In the genomic region with DNA sequence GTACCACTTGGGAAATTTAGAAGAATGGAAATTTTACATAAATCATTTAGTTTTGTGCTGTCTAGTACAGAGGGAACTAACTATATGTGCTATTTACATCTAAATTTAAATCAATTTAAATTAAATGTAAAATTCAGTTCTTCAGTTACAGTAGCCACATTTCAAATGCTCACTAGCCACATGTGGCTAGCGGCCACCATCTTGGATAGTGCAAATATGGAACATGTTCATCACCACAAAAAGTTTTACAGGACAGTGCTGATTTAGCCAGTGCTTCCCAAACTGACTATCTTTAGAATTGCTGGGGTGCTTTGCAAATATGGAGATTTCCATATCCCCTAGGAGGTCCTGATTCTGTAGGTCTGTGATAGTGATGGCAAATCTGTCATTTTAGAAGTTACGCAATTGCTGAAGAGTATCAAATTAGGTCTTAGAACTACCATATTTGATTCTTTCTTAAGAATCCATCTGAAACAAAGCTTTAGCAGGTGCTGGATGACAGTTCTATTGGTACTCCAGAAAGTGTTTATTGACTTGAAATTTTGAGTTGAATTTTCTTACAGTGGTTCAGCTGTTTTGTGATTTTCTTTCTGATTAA, we compare ENCODE assay signal across 25 cellular contexts. TPM values are rescaled to one million over a fixed set of nuclear protein-coding genes. Genes with fewer than 3 reads are reported as not detected.
DNase-seq lines count a peak whose midpoint lies in the region; ATAC-seq, FAIRE-seq and TF ChIP-seq lines count a peak whose summit lies in the region.
"Had no signal": no experiment of that assay in that cellular context is flagged by ENCODE, and none has a peak within 500 bp of the region (broad histone marks: within the 10 kb centered on the region; RNA-seq: fewer than 3 reads in every experiment).

No MANE protein-coding gene starts in this region.

- H3K9me3 ChIP-seq in HepG2 (ENCODE audit: low read length) (0 out of 2 replicates have a peak, but pooled peaks cover 5% of the 10 kb centered on the region), right lobe of liver (no peaks in the 10 kb centered on the region), IMR-90 (ENCODE audit: control insufficient read depth, insufficient read depth, low read length) (peaks cover 2% of the 10 kb centered on the region), H1 (ENCODE audit: insufficient read depth in 2 of 2, low read depth in 1 of 2, low read length in 1 of 2) (no peaks in the 10 kb centered on the region)
- H3K9me3 ChIP-seq: BE2C had no signal

- H2BK20ac ChIP-seq in IMR-90 (ENCODE audit: low read depth, low read length) (no peak overlapping the region), H1 (ENCODE audit: low read length) (no peak overlapping the region)

- H3K79me1 ChIP-seq in IMR-90 (ENCODE audit: low read depth in 1 of 2, low read length in 2 of 2) (peaks cover 32 to 43% of the 10 kb centered on the region in 2 experiments), H1 (ENCODE audit: low read depth, low read length) (no peaks in the 10 kb centered on the region)

- H2AK9ac ChIP-seq in IMR-90 (replicated peaks; ENCODE audit: low read depth, low read length, poor library complexity): no peak overlapping the region

- TF ChIP-seq POLR2A in HepG2 (IDR thresholded peaks at IDR 0.05; ENCODE audit: insufficient read depth in 1 of 2, low read depth in 2 of 2, low read length in 2 of 2): no peak
- TF ChIP-seq POLR2A in right lobe of liver (IDR thresholded peaks at IDR 0.05): no peak
- TF ChIP-seq POLR2A in IMR-90 (IDR thresholded peaks at IDR 0.05; ENCODE audit: low read depth, low read length): no peak
- TF ChIP-seq POLR2A in H1 (IDR thresholded peaks at IDR 0.05; ENCODE audit: control extremely low read depth in 1 of 2, low read depth in 2 of 2, low read length in 2 of 2): no peak

- no peaks in the 10 kb centered on the region for H3K9me1 ChIP-seq in IMR-90 (ENCODE audit: insufficient read depth, low read length)

- dilution Hi-C loops in IMR-90 (cut with HindIII; ENCODE audit: low sequenced_read_pairs, unreplicated experiment): no loop called here

- no peak overlapping the region for H4K5ac ChIP-seq in IMR-90 (ENCODE audit: low read depth, low read length)
- H4K5ac ChIP-seq in H1 (ENCODE audit: insufficient read length, low read depth, low read length): no peak overlapping the region

- H2BK5ac ChIP-seq in IMR-90 (ENCODE audit: low read depth, low read length, poor library complexity, severe bottlenecking): no peak overlapping the region
- no peak overlapping the region for H2BK5ac ChIP-seq in H1 (ENCODE audit: low read depth, low read length)

- TF ChIP-seq CTCF in HepG2 (CRISPR knock-in tag; IDR thresholded peaks at IDR 0.05) (no peak), right lobe of liver (IDR thresholded peaks at IDR 0.05) (no peak), IMR-90 (conservative IDR thresholded peaks at IDR 0.05; ENCODE audit: low read depth, low read length) (no peak), H1 (IDR thresholded peaks at IDR 0.05; ENCODE audit: control extremely low read depth in 1 of 3, insufficient read depth in 1 of 3, low read depth in 1 of 3, low read length in 3 of 3) (no peak)

- peaks cover 83% of the 10 kb centered on the region for H4K20me1 ChIP-seq in HepG2 (ENCODE audit: insufficient read depth, low read length)
- H4K20me1 ChIP-seq in IMR-90 (ENCODE audit: insufficient read depth, low read length): no peaks in the 10 kb centered on the region; the same call in 1 of the 2 replicates
- peaks cover 0 to 3% of the 10 kb centered on the region in 2 experiments for H4K20me1 ChIP-seq in H1 (replicated peaks in 1 of 2; ENCODE audit: control insufficient read depth in 1 of 2, insufficient read depth in 2 of 2, low read length in 2 of 2)
- H4K20me1 ChIP-seq: BLaER1 had no signal

- 98% methylated on average over 2 of the region's 2 CpGs for WGBS in HepG2 (ENCODE audit: low lambda C conversion rate)
- 94% methylated on average over 2 of the region's 2 CpGs for WGBS in right lobe of liver (ENCODE audit: insufficient coverage, low coverage, low lambda C conversion rate, missing lambda C conversion rate)
- WGBS in IMR-90 (ENCODE audit: extremely low coverage in 2 of 2, insufficient read length in 1 of 2), 2 experiments: no CpG with 5 or more reads among the region's 2 CpGs
- 91% methylated on average over 2 of the region's 2 CpGs; no CpG with 5 or more reads in 1 of the 2 experiments for WGBS in H1 (ENCODE audit: extremely low coverage in 1 of 2, insufficient coverage in 1 of 2, insufficient read length in 1 of 2, insufficient replicate concordance in 2 of 2, low coverage in 1 of 2, low lambda C conversion rate in 2 of 2, missing lambda C conversion rate in 1 of 2), 2 experiments

- no peak overlapping the region for H3K56ac ChIP-seq in IMR-90 (ENCODE audit: extremely low read depth, insufficient read depth, low read length)
- H3K56ac ChIP-seq in H1 (replicated peaks; ENCODE audit: insufficient read length, low read depth, low read length): no peak overlapping the region

- no peak overlapping the region for H3K4ac ChIP-seq in IMR-90 (ENCODE audit: low read depth, low read length)
- H3K4ac ChIP-seq in H1 (replicated peaks; ENCODE audit: insufficient read length, low read depth, low read length): no peak overlapping the region

- H3K27me3 ChIP-seq in HepG2 (ENCODE audit: control insufficient read depth in 1 of 2, insufficient read depth in 2 of 2, low read length in 2 of 2): no peaks in the 10 kb centered on the region
- H3K27me3 ChIP-seq in right lobe of liver: no peaks in the 10 kb centered on the region
- H3K27me3 ChIP-seq in IMR-90 (ENCODE audit: control insufficient read depth, insufficient read depth, low read length): no peaks in the 10 kb centered on the region
- H3K27me3 ChIP-seq in H1 (replicated peaks in 1 of 4; ENCODE audit: control insufficient read depth in 3 of 4, extremely low read depth in 1 of 4, insufficient read depth in 3 of 4, low read length in 3 of 4): no peaks in the 10 kb centered on the region
- H3K27me3 ChIP-seq: BE2C, BLaER1 had no signal

- CTCF ChIA-PET in HepG2 (lab: Yijun Ruan, JAX; ENCODE audit: low intra/inter-chr PET ratio, low total read pairs): no interaction called here
- CTCF ChIA-PET in IMR-90 (lab: Yijun Ruan, JAX): no interaction called here
- CTCF ChIA-PET in H1 (lab: Charles Lee; ENCODE audit: partially characterized antibody): no interaction called here

- no peak overlapping the region for H3K4me3 ChIP-seq in HepG2 (replicated peaks in 1 of 3; ENCODE audit: insufficient read depth in 1 of 3, low read depth in 2 of 3, low read length in 3 of 3)
- H3K4me3 ChIP-seq in right lobe of liver: no peak overlapping the region
- no peak overlapping the region for H3K4me3 ChIP-seq in IMR-90 (ENCODE audit: insufficient read depth, low read depth, low read length)
- no peak overlapping the region for H3K4me3 ChIP-seq in H1 (ENCODE audit: extremely low read depth in 1 of 4, insufficient read depth in 2 of 4, low read depth in 3 of 4, low read length in 4 of 4)
- H3K4me3 ChIP-seq: BLaER1, GM12878 had no signal

- H2BK12ac ChIP-seq in H1 (ENCODE audit: low read depth, low read length): no peak overlapping the region

- intact Hi-C loops in HepG2 (cut with micrococcal nuclease; ENCODE audit: unreplicated experiment) (no loop called here), right lobe of liver (cut with DNase I) (no loop called here), IMR-90 (cut with micrococcal nuclease) (no loop called here)

- ATAC-seq in HepG2 (no peak), right lobe of liver (no peak), IMR-90 (ENCODE audit: low read depth) (no peak)
- ATAC-seq: GM12878 had no signal

- FAIRE-seq in HepG2 (lab: Jason Lieb, UNC) (no peak), H1 (lab: Jason Lieb, UNC) (no peak)
- FAIRE-seq: GM12878, GM12892, GM18507 had no signal

- in situ Hi-C loops in HepG2 (cut with HindIII; ENCODE audit: extremely low pct_ligation_motif_present, low pct_unique_long_range_greater_than_20kb): no loop called here
- in situ Hi-C loops in IMR-90 (cut with MboI; ENCODE audit: low sequenced_read_pairs): no loop called here

- BruUV-seq in HepG2 (replicated peaks; lab: Mats Ljungman, UMichigan): no TSS peak
- no TSS peak for BruUV-seq in IMR-90 (replicated peaks; lab: Mats Ljungman, UMichigan)

- no peak overlapping the region for H3K23ac ChIP-seq in IMR-90 (ENCODE audit: low read depth, low read length)
- H3K23ac ChIP-seq in H1 (ENCODE audit: insufficient read length): no peak overlapping the region

- H3K36me3 ChIP-seq in HepG2 (replicated peaks in 1 of 2; ENCODE audit: control insufficient read depth in 1 of 2, insufficient read depth in 2 of 2, low read length in 2 of 2): peaks cover 12 to 58% of the 10 kb centered on the region in 2 experiments
- H3K36me3 ChIP-seq in right lobe of liver: peaks cover 0 to 7% (median 0%) of the 10 kb centered on the region in 4 donors
- H3K36me3 ChIP-seq in IMR-90 (ENCODE audit: control insufficient read depth, insufficient read depth, low read length): peaks cover 5% of the 10 kb centered on the region
- H3K36me3 ChIP-seq in H1 (ENCODE audit: control insufficient read depth in 2 of 4, insufficient read depth in 4 of 4, low read length in 3 of 4): no peaks in the 10 kb centered on the region
- H3K36me3 ChIP-seq: BE2C had no signal

- H2AK5ac ChIP-seq in IMR-90 (ENCODE audit: low read depth, low read length): no peak overlapping the region
- H2AK5ac ChIP-seq in H1 (ENCODE audit: low read depth, low read length): no peak overlapping the region

- H3K9ac ChIP-seq in HepG2 (ENCODE audit: insufficient read depth, low read depth, low read length): no peak overlapping the region
- no peak overlapping the region for H3K9ac ChIP-seq in IMR-90 (ENCODE audit: low read depth, low read length)
- no peak overlapping the region for H3K9ac ChIP-seq in H1 (replicated peaks in 1 of 4; ENCODE audit: extremely low read depth in 1 of 4, low read depth in 3 of 4, low read length in 3 of 4)
- H3K9ac ChIP-seq: BLaER1 had no signal

- H3K23me2 ChIP-seq in H1 (ENCODE audit: low read depth, low read length): no peaks in the 10 kb centered on the region

- no peak overlapping the region for H3K18ac ChIP-seq in IMR-90 (ENCODE audit: low read depth, low read length)
- no peak overlapping the region for H3K18ac ChIP-seq in H1 (ENCODE audit: extremely low read depth, low read length)

- DNase-seq in HepG2 (ENCODE audit: low spot score) (no peak), right lobe of liver (no peak), IMR-90 (no peak), H1 (ENCODE audit: low read depth in 1 of 2, low spot score in 2 of 2) (no peak), islet precursor cell (no peak), NOMO-1 treated with dmso at 0.1 percent for 144 hours (lab: John Stamatoyannopoulos, UW; ENCODE audit: unreplicated experiment) (no peak)
- DNase-seq: ACHN; BE2C; C1 segment of cervical spinal cord; CD4-positive, alpha-beta memory T cell; CD4-positive, CD25-positive, alpha-beta regulatory T cell; CD8-positive, alpha-beta memory T cell; COR-L47; DMS 273 treated with DMSO at 0.1 percent for 48 hours; DMS153; DMS53; DMS79; DND-41; EL; GDM1 had no signal

- H2BK15ac ChIP-seq in IMR-90 (ENCODE audit: low read depth, low read length): no peak overlapping the region
- H2BK15ac ChIP-seq in H1 (ENCODE audit: low read length): no peak overlapping the region

- H3K4me1 ChIP-seq in HepG2 (ENCODE audit: insufficient read depth, low read length) (peaks cover 87% of the 10 kb centered on the region), right lobe of liver (peaks cover 0 to 19% (median 0%) of the 10 kb centered on the region in 4 donors), IMR-90 (ENCODE audit: control insufficient read depth, insufficient read depth, low read length) (no peaks in the 10 kb centered on the region), H1 (replicated peaks in 1 of 4; ENCODE audit: control insufficient read depth in 3 of 4, insufficient read depth in 4 of 4, low read length in 3 of 4) (no peaks in the 10 kb centered on the region)
- H3K4me1 ChIP-seq: BE2C, BLaER1 had no signal

- no peak overlapping the region for H4K8ac ChIP-seq in IMR-90 (ENCODE audit: low read depth in 2 of 2, low read length in 2 of 2)
- H4K8ac ChIP-seq in H1 (ENCODE audit: extremely low read depth, insufficient read depth, low read length): no peak overlapping the region

- H3K79me2 ChIP-seq in HepG2 (ENCODE audit: insufficient read depth, low read length) (peaks cover 100% of the 10 kb centered on the region), H1 (ENCODE audit: control insufficient read depth in 1 of 2, insufficient read depth in 2 of 2, low read length in 2 of 2) (peaks cover 0 to 92% of the 10 kb centered on the region in 2 experiments; a peak in 3 of 4 replicates)

- H3K27ac ChIP-seq in HepG2 (ENCODE audit: extremely low read length, insufficient read depth, low read length): no peak overlapping the region
- H3K27ac ChIP-seq in right lobe of liver: no peak overlapping the region
- H3K27ac ChIP-seq in IMR-90 (ENCODE audit: insufficient read depth, low read length): no peak overlapping the region
- H3K27ac ChIP-seq in H1 (ENCODE audit: low read depth, low read length): no peak overlapping the region
- H3K27ac ChIP-seq: 22Rv1, BLaER1 had no signal

- H3K4me2 ChIP-seq in HepG2 (ENCODE audit: low read depth, low read length) (no peak overlapping the region), IMR-90 (ENCODE audit: low read depth, low read length) (no peak overlapping the region), H1 (ENCODE audit: insufficient read depth in 1 of 2, low read depth in 2 of 2, low read length in 2 of 2) (no peak overlapping the region)
- H3K4me2 ChIP-seq: BLaER1 had no signal

- POLR2A ChIA-PET in HepG2 (lab: Yijun Ruan, JAX) (interaction anchor here (0.8 to 1.1 kb wide), 3 partner anchors 11 to 181 kb away, joined by 3 to 5 read pairs (median 3); no protein-coding TSS in a partner anchor), IMR-90 (lab: Charles Lee; ENCODE audit: unreplicated experiment) (no interaction called here), H1 (lab: Charles Lee; ENCODE audit: partially characterized antibody) (no interaction called here)

- no peak overlapping the region for H4K91ac ChIP-seq in IMR-90 (ENCODE audit: insufficient read depth, low read depth, low read length)
- no peak overlapping the region for H4K91ac ChIP-seq in H1 (replicated peaks; ENCODE audit: insufficient read length, low read length)

- H2AFZ ChIP-seq in HepG2 (ENCODE audit: low read length) (no peak overlapping the region), IMR-90 (replicated peaks; ENCODE audit: low read length, poor library complexity) (no peak overlapping the region), H1 (ENCODE audit: low read length) (no peak overlapping the region)

- TF ChIP-seq RAD21 in HepG2 (CRISPR knock-in tag; IDR thresholded peaks at IDR 0.05): no peak
- no peak for TF ChIP-seq RAD21 in IMR-90 (IDR thresholded peaks at IDR 0.05; ENCODE audit: low read length)
- TF ChIP-seq RAD21 in H1 (IDR thresholded peaks at IDR 0.05 in 1 of 2, conservative IDR thresholded peaks at IDR 0.05 in 1 of 2; ENCODE audit: low read depth in 2 of 2, low read length in 2 of 2): no peak

- H3K14ac ChIP-seq in IMR-90 (replicated peaks; ENCODE audit: low read depth, low read length) (no peak overlapping the region), H1 (ENCODE audit: insufficient read length) (no peak overlapping the region)

- no peak overlapping the region for H2BK120ac ChIP-seq in IMR-90 (ENCODE audit: low read depth, low read length)
- no peak overlapping the region for H2BK120ac ChIP-seq in H1 (replicated peaks; ENCODE audit: low read depth, low read length)

- TF ChIP-seq EP300 in HepG2 (IDR thresholded peaks at IDR 0.05; ENCODE audit: low read depth in 2 of 2, low read length in 2 of 2) (no peak), HepG2 (CRISPR knock-in tag; IDR thresholded peaks at IDR 0.05; ENCODE audit: borderline replicate concordance) (no peak), H1 (IDR thresholded peaks at IDR 0.05; ENCODE audit: borderline replicate concordance in 1 of 2, low read depth in 2 of 2, low read length in 2 of 2) (no peak)

RNA-seq across cellular contexts. Expression of a gene that starts 12.8 kb away (rescaled TPM):
- 93.5 and 122 TPM in 2 replicates for total RNA-seq in HepG2 (2016; rRNA removed; fragmentation: Illumina TruSeq; extraction: Trizol)
- 97.2 and 110 TPM in 2 replicates for total RNA-seq in HepG2 (2016; cell fraction: cytosol; rRNA removed; fragmentation: Illumina TruSeq; extraction: Trizol; ENCODE audit: low read depth)
- total RNA-seq in HepG2 (2016; cell fraction: insoluble cytoplasmic fraction; rRNA removed; fragmentation: Illumina TruSeq; extraction: Trizol): 95.7 and 116 TPM in 2 replicates
- total RNA-seq in HepG2 (2016; cell fraction: membrane; rRNA removed; fragmentation: Illumina TruSeq; extraction: Trizol): 85.7 and 89.7 TPM in 2 replicates
- total RNA-seq in HepG2 (2016; cell fraction: nucleus; rRNA removed; fragmentation: Illumina TruSeq; extraction: Trizol): 203 and 204 TPM in 2 replicates
- 133 and 146 TPM in 2 replicates for polyA plus RNA-seq in HepG2 (2011; rRNA removed)
- 63.6 and 104 TPM in 2 replicates for polyA plus RNA-seq in HepG2 (2011; cell fraction: cytosol; rRNA removed)
- 143 and 176 TPM in 2 replicates for polyA plus RNA-seq in HepG2 (2011; cell fraction: nucleus; rRNA removed)
- 168 and 275 TPM in 2 replicates for polyA plus RNA-seq in HepG2 (2012)
- 15.0 and 16.3 TPM in 2 replicates for polyA plus RNA-seq in HepG2 (2016; cell fraction: cytosol; fragmentation: Illumina TruSeq; extraction: Trizol; ENCODE audit: low read depth)
- 115 and 119 TPM in 2 replicates for polyA plus RNA-seq in HepG2 (2016; cell fraction: insoluble cytoplasmic fraction; fragmentation: Illumina TruSeq; extraction: Trizol; ENCODE audit: low read depth)
- 32.6 and 37.1 TPM in 2 replicates for polyA plus RNA-seq in HepG2 (2016; cell fraction: membrane; fragmentation: Illumina TruSeq; extraction: Trizol; ENCODE audit: low read depth)
- 123 and 129 TPM in 2 replicates for polyA plus RNA-seq in HepG2 (2016; cell fraction: nucleus; fragmentation: Illumina TruSeq; extraction: Trizol; ENCODE audit: insufficient read depth, low read depth)
- polyA minus RNA-seq in HepG2 (2011; rRNA and poly(A)+ RNA removed; ENCODE audit: low replicate concordance): 26.4 and 224 TPM in 2 replicates
- polyA minus RNA-seq in HepG2 (2011; cell fraction: cytosol; rRNA and poly(A)+ RNA removed): 152 and 197 TPM in 2 replicates
- polyA minus RNA-seq in HepG2 (2011; cell fraction: nucleus; rRNA and poly(A)+ RNA removed): 1,403 and 1,733 TPM in 2 replicates
- 10 to 100 TPM; 40.4 to 66.6 (median 46.3) TPM for total RNA-seq in right lobe of liver
- total RNA-seq in IMR-90 (2012; rRNA removed): 44.4 and 55.0 TPM in 2 replicates
- polyA plus RNA-seq in IMR-90 (2012; rRNA removed): 28.3 and 28.5 TPM in 2 replicates
- 8.3 and 11.9 TPM in 2 replicates for polyA plus RNA-seq in IMR-90 (2012; cell fraction: cytosol; rRNA removed)
- 10.9 and 45.6 TPM in 2 replicates for polyA plus RNA-seq in IMR-90 (2012; cell fraction: nucleus; rRNA removed; ENCODE audit: low replicate concordance)
- total RNA-seq in H1 (2021; fragmentation: NEBNext Ultra II Directional; extraction: Animal tissue kit (Norgen Biotek cat#: 25700)): 59.6 and 64.1 TPM in 2 replicates
- 8.1 and 12.0 TPM in 2 replicates for polyA plus RNA-seq in H1 (2011; rRNA removed)
- polyA plus RNA-seq in H1 (2011; cell fraction: cytosol; rRNA removed): 21.4 TPM
- polyA plus RNA-seq in H1 (2011; cell fraction: nucleus; rRNA removed): 13.8 TPM
- 30.3 to 55.8 TPM (median 42.8 TPM) in 4 replicates for polyA plus RNA-seq in H1 (2012, experiment 1 of 2)
- polyA plus RNA-seq in H1 (2012, experiment 2 of 2): 1.7 TPM
- polyA plus RNA-seq in H1 (2013, experiment 1 of 2): 29.8 TPM
- 32.9 TPM for polyA plus RNA-seq in H1 (2013, experiment 2 of 2)
- polyA minus RNA-seq in H1 (2011; rRNA and poly(A)+ RNA removed): 56.5 and 72.8 TPM in 2 replicates
- 34.4 TPM for polyA minus RNA-seq in H1 (2011; cell fraction: cytosol; rRNA and poly(A)+ RNA removed)
- 123 TPM for polyA minus RNA-seq in H1 (2011; cell fraction: nucleus; rRNA and poly(A)+ RNA removed)
